In genomic region chr14:34665785-34666425, GRCh38 we compare ENCODE assay signal across 10 cellular contexts. TPM values are rescaled to one million over a fixed set of nuclear protein-coding genes. Genes with fewer than 3 reads are reported as not detected.
A peak's percentile ranks its signal among the peaks of the same experiment; 100 is the strongest.
DNase-seq lines count a peak whose midpoint lies in the region; ATAC-seq lines count a peak whose summit lies in the region.
"Had no signal": no experiment of that assay in that cellular context is flagged by ENCODE, and none has a peak within 500 bp of the region (broad histone marks: within the 10 kb centered on the region; RNA-seq: fewer than 3 reads in every experiment).

No MANE protein-coding gene starts in this region.

- no peak overlapping the region for H3K4me3 ChIP-seq in Jurkat, Clone E6-1 (ENCODE audit: low read length)

- DNase-seq in CD1c-positive myeloid dendritic cell (ENCODE audit: extremely low spot score) (peak; percentile 51), amniotic stem cell (lab: John Stamatoyannopoulos, UW) (peak; percentile 71), left lobe of liver (ENCODE audit: low spot score) (no peak), NCI-H510A (lab: John Stamatoyannopoulos, UW) (no peak), KG1 (lab: John Stamatoyannopoulos, UW) (no peak), NCI-H128 (lab: John Stamatoyannopoulos, UW; ENCODE audit: unreplicated experiment) (no peak)
- peak; percentile 11 for DNase-seq in Jurkat, Clone E6-1 (ENCODE audit: low read depth, low spot score)
- DNase-seq in effector CD8-positive, alpha-beta T cell (lab: John Stamatoyannopoulos, UW) = no peak
- DNase-seq: NCI-H1048, posterior cingulate gyrus had no signal

- ATAC-seq in left lobe of liver = peak; percentile 51

RNA-seq across cellular contexts. Expression of gene SNX6, which starts 36.0 kb away (rescaled TPM):
- polyA plus RNA-seq in Jurkat, Clone E6-1 (2012; ENCODE audit: insufficient read depth, insufficient read length) = 49.4 TPM
- total RNA-seq in left lobe of liver = 18.8 TPM

RNA-seq across cellular contexts. Expression of gene CFL2, which starts 48.5 kb away (rescaled TPM):
- 4.2 TPM for polyA plus RNA-seq in Jurkat, Clone E6-1 (2012; ENCODE audit: insufficient read depth, insufficient read length)
- total RNA-seq in left lobe of liver = 67.4 TPM

Comparison
In these comparisons a context has a peak if more than half of its experiments do, and no peak if none do; other contexts are left out.
1. DNase-seq: peak in CD1c-positive myeloid dendritic cell (single experiment), Jurkat, Clone E6-1 (single experiment) and amniotic stem cell (single experiment); none in left lobe of liver (single experiment), effector CD8-positive, alpha-beta T cell (single experiment), NCI-H510A (single experiment), KG1 (single experiment) and NCI-H128 (single experiment).